ENCODE assay signal across 11 cellular contexts in genomic region chr5:124527220-124527991, GRCh38.
A peak's percentile ranks its signal among the peaks of the same experiment; 100 is the strongest.
DNase-seq lines count a peak whose midpoint lies in the region; ATAC-seq and TF ChIP-seq lines count a peak whose summit lies in the region.
"Had no signal": no experiment of that assay in that cellular context is flagged by ENCODE, and none has a peak within 500 bp of the region (broad histone marks: within the 10 kb centered on the region; RNA-seq: fewer than 3 reads in every experiment).

No MANE protein-coding gene starts in this region.

- no peaks in the 10 kb centered on the region for H3K9me3 ChIP-seq in OCI-LY3 (ENCODE audit: insufficient read depth, low read length)
- H3K9me3 ChIP-seq: SJCRH30 had no signal

- no peaks in the 10 kb centered on the region for H3K27me3 Mint-ChIP-seq in Calu3 (ENCODE audit: unreplicated experiment)
- peaks cover 2% of the 10 kb centered on the region for H3K27me3 Mint-ChIP-seq in activated CD4-positive, alpha-beta memory T cell treated with anti-CD3 and anti-CD28 coated beads, Interleukin-2, amount 10 ng/mL, durations not matched to agents 7 days and 5 days
- H3K27me3 Mint-ChIP-seq: central memory CD8-positive, alpha-beta T cell had no signal

- POLR2A ChIA-PET in activated CD4-positive, alpha-beta memory T cell treated with anti-CD3 and anti-CD28 coated beads, Interleukin-2, amount 10 ng/mL, durations not matched to agents 7 days and 5 days (lab: Charles Lee), result no interaction called here

- H2AFZ ChIP-seq in OCI-LY3 (ENCODE audit: low read depth, low read length), result no peak overlapping the region

- H3K27ac ChIP-seq in OCI-LY3 (ENCODE audit: low read length), result no peak overlapping the region
- H3K27ac ChIP-seq: SJCRH30 had no signal

- peaks cover 8% of the 10 kb centered on the region for H3K27me3 ChIP-seq in OCI-LY3 (ENCODE audit: low read depth, low read length)
- H3K27me3 ChIP-seq: SJCRH30 had no signal

- H3K4me1 ChIP-seq in OCI-LY3 (ENCODE audit: low read length), result peaks cover 38% of the 10 kb centered on the region
- H3K4me1 ChIP-seq: SJCRH30 had no signal

- no peaks in the 10 kb centered on the region for H3K79me2 ChIP-seq in OCI-LY3 (ENCODE audit: low read length)

- no peaks in the 10 kb centered on the region for H4K20me1 ChIP-seq in OCI-LY3 (ENCODE audit: insufficient read depth, low read length)

- ATAC-seq in GM21576 (IDR thresholded peaks at IDR 0.05; ENCODE audit: unreplicated experiment), result peak; percentile 37

- H3K27ac Mint-ChIP-seq in Calu3 (ENCODE audit: unreplicated experiment), result no peak overlapping the region
- H3K27ac Mint-ChIP-seq in activated CD4-positive, alpha-beta memory T cell treated with anti-CD3 and anti-CD28 coated beads, Interleukin-2, amount 10 ng/mL, durations not matched to agents 7 days and 5 days, result no peak overlapping the region

- H3K9me3 Mint-ChIP-seq in Calu3 (ENCODE audit: low read depth, unreplicated experiment), result peaks cover 9% of the 10 kb centered on the region
- H3K9me3 Mint-ChIP-seq in activated CD4-positive, alpha-beta memory T cell treated with anti-CD3 and anti-CD28 coated beads, Interleukin-2, amount 10 ng/mL, durations not matched to agents 7 days and 5 days, result peaks cover 6% of the 10 kb centered on the region

- H3K4me1 Mint-ChIP-seq in Calu3 (ENCODE audit: low read depth, unreplicated experiment), result peaks cover 7% of the 10 kb centered on the region
- no peaks in the 10 kb centered on the region for H3K4me1 Mint-ChIP-seq in activated CD4-positive, alpha-beta memory T cell treated with anti-CD3 and anti-CD28 coated beads, Interleukin-2, amount 10 ng/mL, durations not matched to agents 7 days and 5 days
- H3K4me1 Mint-ChIP-seq: central memory CD8-positive, alpha-beta T cell had no signal

- peak; percentile 24 for DNase-seq in Calu3
- DNase-seq in left kidney (ENCODE audit: low read depth, low spot score), result peak; percentile 12
- no peak for DNase-seq in RPMI8226
- DNase-seq in epidermal melanocyte (ENCODE audit: insufficient read length, low spot score), result no peak
- no peak for DNase-seq in activated CD8-positive, alpha-beta memory T cell treated with anti-CD3 and anti-CD28 coated beads for 24 hours
- no peak for DNase-seq in activated CD4-positive, alpha-beta memory T cell treated with anti-CD3 and anti-CD28 coated beads, Interleukin-2, amount 10 ng/mL, durations not matched to agents 7 days and 5 days
- DNase-seq: NCI-H2081, SJCRH30 had no signal

- TF ChIP-seq CTCF in Calu3 (IDR thresholded peaks at IDR 0.05; ENCODE audit: unreplicated experiment) (no peak), OCI-LY3 (IDR thresholded peaks at IDR 0.05; ENCODE audit: low read depth, low read length) (no peak)

- H3K4me3 ChIP-seq in OCI-LY3 (ENCODE audit: low read length), result peak overlapping the region; percentile 58
- H3K4me3 ChIP-seq: SJCRH30 had no signal

- intact Hi-C loops in Calu3 (cut with micrococcal nuclease; ENCODE audit: unreplicated experiment), result no loop called here

- no peak overlapping the region for H3K4me3 Mint-ChIP-seq in Calu3 (ENCODE audit: low read depth, unreplicated experiment)
- no peak overlapping the region for H3K4me3 Mint-ChIP-seq in activated CD4-positive, alpha-beta memory T cell treated with anti-CD3 and anti-CD28 coated beads, Interleukin-2, amount 10 ng/mL, durations not matched to agents 7 days and 5 days
- H3K4me3 Mint-ChIP-seq: central memory CD8-positive, alpha-beta T cell had no signal

- no peaks in the 10 kb centered on the region for H3K36me3 Mint-ChIP-seq in Calu3 (ENCODE audit: insufficient read depth, unreplicated experiment)
- H3K36me3 Mint-ChIP-seq in activated CD4-positive, alpha-beta memory T cell treated with anti-CD3 and anti-CD28 coated beads, Interleukin-2, amount 10 ng/mL, durations not matched to agents 7 days and 5 days (ENCODE audit: low read depth), result no peaks in the 10 kb centered on the region

- H3K4me2 ChIP-seq in OCI-LY3 (ENCODE audit: low read length), result peak overlapping the region; percentile 85

- CTCF ChIA-PET in Calu3 (lab: Charles Lee), result no interaction called here
- CTCF ChIA-PET in activated CD4-positive, alpha-beta memory T cell treated with anti-CD3 and anti-CD28 coated beads, Interleukin-2, amount 10 ng/mL, durations not matched to agents 7 days and 5 days (lab: Charles Lee), result no interaction called here

- no TSS peak for BruUV-seq in Calu3 (replicated peaks; lab: Mats Ljungman, UMichigan)

- H3K36me3 ChIP-seq in OCI-LY3 (replicated peaks; ENCODE audit: low read depth, low read length), result no peaks in the 10 kb centered on the region
- H3K36me3 ChIP-seq: SJCRH30 had no signal

- H3K9ac ChIP-seq in OCI-LY3 (ENCODE audit: low read length), result 0 out of 2 replicates have a peak overlapping the region, but pooled peaks have one; percentile 0

Comparison
In these comparisons a context has a peak if more than half of its experiments do, and no peak if none do; other contexts are left out.
1. DNase-seq: peak in Calu3 (single experiment) and left kidney (single experiment); none in RPMI8226 (single experiment), epidermal melanocyte (single experiment), activated CD8-positive, alpha-beta memory T cell treated with anti-CD3 and anti-CD28 coated beads for 24 hours (single experiment) and activated CD4-positive, alpha-beta memory T cell treated with anti-CD3 and anti-CD28 coated beads, Interleukin-2, amount 10 ng/mL, durations not matched to agents 7 days and 5 days (single experiment).